Comparison of ENCODE assay signal across 22 cellular contexts in the genomic region with DNA sequence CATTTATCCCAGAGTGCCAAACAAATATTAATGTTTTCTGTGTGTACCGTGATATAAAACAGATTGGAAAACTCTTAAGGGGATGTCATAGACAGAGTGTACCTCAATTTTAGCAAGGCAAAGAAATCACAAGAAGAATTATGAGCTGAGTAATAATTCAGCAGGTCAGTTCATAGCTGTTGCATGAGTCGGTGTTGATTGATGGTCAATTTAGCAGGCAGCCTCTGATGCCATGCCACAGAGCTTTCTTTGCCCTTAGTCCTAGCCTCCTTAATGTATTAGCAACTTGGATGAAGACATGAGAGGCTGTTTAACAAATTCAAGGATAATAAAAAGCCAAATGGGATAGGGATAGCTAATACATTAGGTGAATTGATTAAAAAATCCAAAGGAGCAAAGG. TPM values are rescaled to one million over a fixed set of nuclear protein-coding genes. Genes with fewer than 3 reads are reported as not detected.
DNase-seq lines count a peak whose midpoint lies in the region; FAIRE-seq and TF ChIP-seq lines count a peak whose summit lies in the region.
"Had no signal": no experiment of that assay in that cellular context is flagged by ENCODE, and none has a peak within 500 bp of the region (broad histone marks: within the 10 kb centered on the region; RNA-seq: fewer than 3 reads in every experiment).

No MANE protein-coding gene starts in this region.

- FAIRE-seq in HTR-8/SVneo (lab: Jason Lieb, UNC), result peak; percentile 71
- FAIRE-seq: GM18507 had no signal

- no peak overlapping the region for H3K4me3 Mint-ChIP-seq in Calu3 (ENCODE audit: low read depth, unreplicated experiment)

- H3K9me3 ChIP-seq in vagina, result no peaks in the 10 kb centered on the region
- H3K9me3 ChIP-seq: A549, mucosa of descending colon, thoracic aorta had no signal

- no peaks in the 10 kb centered on the region for H3K9me3 Mint-ChIP-seq in Calu3 (ENCODE audit: low read depth, unreplicated experiment)
- H3K9me3 Mint-ChIP-seq: CD4-positive, CD25-positive, alpha-beta regulatory T cell had no signal

- peaks cover 0 to 31% of the 10 kb centered on the region in 2 donors for H3K36me3 ChIP-seq in vagina

- TF ChIP-seq CTCF in Calu3 (IDR thresholded peaks at IDR 0.05; ENCODE audit: unreplicated experiment) (no peak), vagina (IDR thresholded peaks at IDR 0.05) (no peak)

- H3K36me3 Mint-ChIP-seq in Calu3 (ENCODE audit: insufficient read depth, unreplicated experiment), result no peaks in the 10 kb centered on the region

- H3K4me1 ChIP-seq in vagina, result peaks cover 6% of the 10 kb centered on the region
- H3K4me1 ChIP-seq: A549 had no signal

- intact Hi-C loops in Calu3 (cut with micrococcal nuclease; ENCODE audit: unreplicated experiment) (no loop called here), vagina (cut with DNase I) (loop anchor here (10.0 kb wide), 1 partner anchor 66 kb away; no protein-coding TSS in a partner anchor)

- no peak overlapping the region for H3K27ac Mint-ChIP-seq in Calu3 (ENCODE audit: unreplicated experiment)

- no peaks in the 10 kb centered on the region for H3K27me3 Mint-ChIP-seq in Calu3 (ENCODE audit: unreplicated experiment)
- H3K27me3 Mint-ChIP-seq: CD4-positive, CD25-positive, alpha-beta regulatory T cell had no signal

- H3K4me3 ChIP-seq in vagina, result no peak overlapping the region
- H3K4me3 ChIP-seq: A549, hepatocyte, mucosa of descending colon, thoracic aorta had no signal

- H3K4me1 Mint-ChIP-seq in Calu3 (ENCODE audit: low read depth, unreplicated experiment), result no peaks in the 10 kb centered on the region

- CTCF ChIA-PET in Calu3 (lab: Charles Lee), result no interaction called here

- TF ChIP-seq POLR2A in vagina (IDR thresholded peaks at IDR 0.05), result no peak

- H3K27me3 ChIP-seq in vagina, result no peaks in the 10 kb centered on the region
- H3K27me3 ChIP-seq: hepatocyte had no signal

- H3K27ac ChIP-seq in vagina, result no peak overlapping the region
- H3K27ac ChIP-seq: A549, hepatocyte, KMS-11, thoracic aorta had no signal

- BruUV-seq in Calu3 (replicated peaks; lab: Mats Ljungman, UMichigan), result no TSS peak

- DNase-seq in AG08395 (ENCODE audit: low spot score) (peak; percentile 18), HTR-8/SVneo (ENCODE audit: insufficient read length, low spot score) (peak; percentile 52), amniotic epithelial cell (ENCODE audit: low read depth) (peak; percentile 78), kidney glomerular epithelial cell (lab: John Stamatoyannopoulos, UW) (peak; percentile 37), Calu3 (no peak), vagina (ENCODE audit: extremely low spot score in 2 of 2) (no peak), medulla oblongata (ENCODE audit: extremely low spot score) (no peak)
- DNase-seq in activated CD4-positive, CD25-positive, alpha-beta regulatory T cell (lab: John Stamatoyannopoulos, UW), result no peak
- DNase-seq: activated CD4-positive, alpha-beta T cell treated with anti-CD3 and anti-CD28 coated beads for 48 hours; amygdala; CD4-positive, CD25-positive, alpha-beta regulatory T cell; cerebellar nuclear complex; DMS79; effector memory CD4-positive, alpha-beta T cell; mucosa of descending colon; NCI-H1105 treated with DMSO at 0.1 percent for 48 hours; NCI-H69 had no signal

RNA-seq across cellular contexts. Expression of gene SLC35A5, which starts 6.8 kb away (rescaled TPM):
- total RNA-seq in Calu3 (2022) (18.9 and 21.7 TPM in 2 replicates), vagina (12.8 TPM)

RNA-seq across cellular contexts. Expression of gene ATG3, which starts 6.9 kb away (rescaled TPM):
- 54.6 and 57.9 TPM in 2 replicates for total RNA-seq in Calu3 (2022)
- 56.5 TPM for total RNA-seq in vagina

Comparison
In these comparisons a context has a peak if more than half of its experiments do, and no peak if none do; other contexts are left out.
1. DNase-seq: peak in AG08395 (single experiment), HTR-8/SVneo (single experiment), amniotic epithelial cell (single experiment) and kidney glomerular epithelial cell (single experiment); none in Calu3 (single experiment), activated CD4-positive, CD25-positive, alpha-beta regulatory T cell (0 of 4), vagina (0 of 2) and medulla oblongata (single experiment).